Comparison of ENCODE assay signal across 8 cellular contexts in the genomic region with DNA sequence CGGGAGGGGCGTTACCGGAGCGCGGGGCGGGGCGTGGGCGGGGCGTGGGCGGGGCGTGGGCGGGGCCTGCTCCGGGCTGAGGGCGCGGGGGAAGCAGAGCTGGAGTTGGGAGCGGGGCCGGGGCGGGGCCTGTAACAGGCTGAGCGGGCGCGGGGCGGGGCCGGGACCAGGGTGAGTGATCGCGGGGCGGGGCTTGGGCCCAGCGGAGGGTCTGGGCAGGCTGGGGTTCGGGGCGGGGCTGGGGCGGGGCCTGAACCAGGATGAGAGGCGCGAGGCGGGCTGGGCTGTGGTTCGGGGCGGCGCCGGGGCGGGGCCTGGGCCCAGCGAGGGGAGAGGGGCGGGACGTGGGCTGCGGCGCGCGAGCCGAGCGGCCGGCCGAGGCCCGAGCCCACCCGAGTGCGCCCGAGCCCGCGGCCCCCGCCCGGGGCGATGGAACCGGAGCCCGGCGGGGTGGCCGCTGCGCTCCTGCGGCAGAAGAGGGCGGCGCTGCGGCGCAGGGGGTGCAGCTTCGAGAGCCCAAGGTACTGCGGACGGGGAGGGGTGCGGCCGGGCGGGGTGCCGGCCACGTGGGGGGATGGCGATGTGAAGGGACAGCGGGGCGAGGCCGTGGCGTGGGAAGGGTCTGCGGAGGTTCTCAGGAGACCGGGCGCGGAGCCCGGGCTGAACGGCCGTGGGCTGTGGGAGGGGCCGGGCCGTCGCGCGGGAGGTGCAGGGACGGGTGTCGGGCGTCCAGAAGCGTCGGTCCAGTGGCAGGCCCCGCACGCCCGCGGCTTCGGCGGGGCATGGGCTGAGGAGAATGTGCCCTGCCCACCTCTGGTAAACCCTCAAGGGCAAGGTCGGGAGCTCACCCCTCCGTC. TPM values are rescaled to one million over a fixed set of nuclear protein-coding genes. Genes with fewer than 3 reads are reported as not detected.
DNase-seq lines count a peak whose midpoint lies in the region; ATAC-seq and TF ChIP-seq lines count a peak whose summit lies in the region.

No MANE protein-coding gene starts in this region.

- no peak for TF ChIP-seq CTCF in colonic mucosa (IDR thresholded peaks at IDR 0.05)

- H3K27me3 ChIP-seq in colonic mucosa = no peaks in the 10 kb centered on the region

- peaks cover 2% of the 10 kb centered on the region for H3K36me3 Mint-ChIP-seq in activated CD4-positive, alpha-beta T cell treated with anti-CD3 and anti-CD28 coated beads, Interleukin-2, amount 10 ng/mL, durations not matched to agents 24 days and 14 days (ENCODE audit: low read depth)

- H3K4me3 Mint-ChIP-seq in activated CD4-positive, alpha-beta T cell treated with anti-CD3 and anti-CD28 coated beads, Interleukin-2, amount 10 ng/mL, durations not matched to agents 24 days and 14 days = peak overlapping the region; percentile 84

- H3K27me3 Mint-ChIP-seq in activated CD4-positive, alpha-beta T cell treated with anti-CD3 and anti-CD28 coated beads, Interleukin-2, amount 10 ng/mL, durations not matched to agents 24 days and 14 days = peaks cover 57% of the 10 kb centered on the region

- H3K4me3 ChIP-seq in colonic mucosa = peak overlapping the region; percentile 74

- peak overlapping the region in 1 of 2 donors; percentile 46 for H3K9ac ChIP-seq in colonic mucosa (ENCODE audit: low read depth in 2 of 2, low read length in 2 of 2)

- H3K9me3 Mint-ChIP-seq in activated CD4-positive, alpha-beta T cell treated with anti-CD3 and anti-CD28 coated beads, Interleukin-2, amount 10 ng/mL, durations not matched to agents 24 days and 14 days = no peaks in the 10 kb centered on the region

- peak overlapping the region; percentile 51 for H3K27ac ChIP-seq in colonic mucosa

- DNase-seq in NK-92 (lab: John Stamatoyannopoulos, UW; ENCODE audit: unreplicated experiment) (peak; percentile 6), NCI-H446 treated with DMSO at 0.1 percent for 48 hours (lab: John Stamatoyannopoulos, UW) (peak; percentile 57), colonic mucosa (peak; percentile 97), left kidney (ENCODE audit: low read depth, low spot score) (peak; percentile 98)
- no peak for DNase-seq in NK-92 treated with Interleukin-12 subunit alpha and Interleukin-12 subunit beta, amount 100 ng/mL, for 24 hours (lab: John Stamatoyannopoulos, UW)
- DNase-seq in activated CD4-positive, alpha-beta T cell treated with anti-CD3 and anti-CD28 coated beads, Interleukin-2, amount 10 ng/mL, durations not matched to agents 24 days and 14 days = peak; percentile 96
- peak; percentile 76 to 93 (median 88) for DNase-seq in stimulated activated CD4-positive, alpha-beta T cell treated with anti-CD3 and anti-CD28 coated beads, Interleukin-1b, Interleukin-23, amount 100 ng/mL, for 24 hours (ENCODE audit: low read depth in 4 of 4, low spot score in 1 of 4)

- H3K4me1 Mint-ChIP-seq in activated CD4-positive, alpha-beta T cell treated with anti-CD3 and anti-CD28 coated beads, Interleukin-2, amount 10 ng/mL, durations not matched to agents 24 days and 14 days = peaks cover 19% of the 10 kb centered on the region

- no peaks in the 10 kb centered on the region for H3K9me3 ChIP-seq in colonic mucosa

- peaks cover 3% of the 10 kb centered on the region for H3K4me1 ChIP-seq in colonic mucosa

- H3K36me3 ChIP-seq in colonic mucosa = no peaks in the 10 kb centered on the region

- peak; percentile 46 for ATAC-seq in HG03139 (IDR thresholded peaks at IDR 0.05; ENCODE audit: unreplicated experiment)

- peak overlapping the region; percentile 82 for H3K27ac Mint-ChIP-seq in activated CD4-positive, alpha-beta T cell treated with anti-CD3 and anti-CD28 coated beads, Interleukin-2, amount 10 ng/mL, durations not matched to agents 24 days and 14 days

- intact Hi-C loops in activated CD4-positive, alpha-beta T cell treated with anti-CD3 and anti-CD28 coated beads, Interleukin-2, amount 10 ng/mL, durations not matched to agents 24 days and 14 days (cut with micrococcal nuclease) = loop anchor here (1.0 kb wide), 2 partner anchors 20 to 172 kb away; a partner anchor contains a TSS
- intact Hi-C loops in colonic mucosa (cut with DNase I) = no loop called here

RNA-seq across cellular contexts. Expression of a gene that starts 39.5 kb away (rescaled TPM):
- total RNA-seq in activated CD4-positive, alpha-beta T cell treated with anti-CD3 and anti-CD28 coated beads, Interleukin-2, amount 10 ng/mL, durations not matched to agents 24 days and 14 days = 3.1 and 3.3 TPM in 2 replicates
- 1 to 10 TPM; 4.1 to 5.1 TPM for total RNA-seq in colonic mucosa
